In the genomic region with DNA sequence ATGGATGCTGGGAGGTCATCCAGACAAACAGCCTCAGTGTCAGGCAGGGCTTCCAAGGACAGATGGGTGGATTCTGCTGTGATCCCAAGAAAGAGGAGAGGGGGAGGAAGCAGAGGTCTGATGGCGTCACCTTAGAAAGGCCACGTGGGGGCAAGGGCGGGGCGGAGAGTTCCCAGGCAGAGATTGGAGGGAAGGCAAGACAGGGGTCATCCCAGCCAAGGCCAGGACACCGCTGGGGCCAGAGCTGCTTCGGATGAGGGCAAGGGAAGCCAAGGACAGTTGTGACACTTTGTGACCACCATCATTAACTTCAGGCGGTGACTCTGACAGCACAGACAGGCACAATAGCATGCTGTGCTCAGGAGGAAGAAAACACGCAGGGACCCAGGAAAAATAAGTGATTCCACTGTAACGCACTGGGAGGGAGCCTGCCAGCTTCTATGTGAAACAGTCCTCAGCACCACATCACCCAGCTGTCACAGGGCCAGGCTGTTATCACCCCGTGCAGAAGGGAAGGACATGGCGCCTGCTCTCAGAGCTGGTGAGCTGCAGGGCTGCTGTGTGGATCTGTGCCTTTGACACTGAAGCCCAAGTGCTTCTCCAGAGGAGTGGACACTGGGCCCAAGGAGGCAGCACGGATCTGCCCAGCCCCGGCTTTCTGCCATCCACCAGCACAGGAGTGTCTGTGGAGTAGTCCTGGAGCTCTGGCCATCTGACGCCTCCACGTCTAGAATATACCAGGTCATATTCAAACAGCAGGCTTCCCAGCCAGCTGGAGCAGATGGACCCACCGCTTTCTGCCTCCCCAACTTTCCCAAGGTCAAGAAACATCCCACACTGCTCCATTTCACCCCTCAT, we compare ENCODE assay signal across 11 cellular contexts.
DNase-seq lines count a peak whose midpoint lies in the region; ATAC-seq, FAIRE-seq and TF ChIP-seq lines count a peak whose summit lies in the region.
"Had no signal": no experiment of that assay in that cellular context is flagged by ENCODE, and none has a peak within 500 bp of the region (broad histone marks: within the 10 kb centered on the region; RNA-seq: fewer than 3 reads in every experiment).

No MANE protein-coding gene starts in this region.

- H3K4me3 ChIP-seq in RWPE2 (ENCODE audit: severe bottlenecking) (no peak overlapping the region), heart right ventricle (no peak overlapping the region), HAP-1 (no peak overlapping the region), hepatocyte (no peak overlapping the region)

- no peak overlapping the region for H3K27ac Mint-ChIP-seq in CD14-positive monocyte
- H3K27ac Mint-ChIP-seq: activated naive CD8-positive, alpha-beta T cell treated with anti-CD3 and anti-CD28 coated beads, Interleukin-2, amount 50 U/mL, for 24 hours had no signal

- WGBS in heart right ventricle, 2 donors: 58 to 60% methylated on average over 16 of the region's 16 CpGs
- WGBS in hepatocyte (ENCODE audit: low lambda C conversion rate, missing lambda C conversion rate): 86% methylated on average over 15 of the region's 16 CpGs

- peaks cover 5% of the 10 kb centered on the region for H3K4me1 Mint-ChIP-seq in CD14-positive monocyte

- no peak overlapping the region for H3K4me3 Mint-ChIP-seq in CD14-positive monocyte
- H3K4me3 Mint-ChIP-seq: activated naive CD8-positive, alpha-beta T cell treated with anti-CD3 and anti-CD28 coated beads, Interleukin-2, amount 50 U/mL, for 24 hours had no signal

- H3K27me3 ChIP-seq in RWPE2 (ENCODE audit: insufficient read depth, poor library complexity, severe bottlenecking) (no peaks in the 10 kb centered on the region), heart right ventricle (peaks cover 0 to 50% (median 13%) of the 10 kb centered on the region in 7 donors), HAP-1 (ENCODE audit: low read depth) (no peaks in the 10 kb centered on the region), hepatocyte (no peaks in the 10 kb centered on the region)

- in situ Hi-C loops in HAP-1 (cut with MboI; ENCODE audit: low sequenced_read_pairs): no loop called here

- H3K27me3 Mint-ChIP-seq in CD14-positive monocyte (ENCODE audit: low read depth in 3 of 3): peaks cover 15 to 26% (median 20%) of the 10 kb centered on the region in 3 donors
- H3K27me3 Mint-ChIP-seq: activated naive CD8-positive, alpha-beta T cell treated with anti-CD3 and anti-CD28 coated beads, Interleukin-2, amount 50 U/mL, for 24 hours had no signal

- TF ChIP-seq POLR2A in H54 (IDR thresholded peaks at IDR 0.05; ENCODE audit: low read depth, low read length): no peak

- H3K4me1 ChIP-seq in RWPE2 (ENCODE audit: insufficient read depth, poor library complexity, severe bottlenecking) (no peaks in the 10 kb centered on the region), heart right ventricle (no peaks in the 10 kb centered on the region), HAP-1 (no peaks in the 10 kb centered on the region), hepatocyte (ENCODE audit: insufficient read depth) (no peaks in the 10 kb centered on the region)

- intact Hi-C loops in CD14-positive monocyte (cut with micrococcal nuclease) (loop anchor here in 1 of 2 donors (10.0 kb wide), 1 partner anchor 174 kb away; no protein-coding TSS in a partner anchor), heart right ventricle (cut with DNase I) (no loop called here)

- FAIRE-seq in H54 (lab: Jason Lieb, UNC): no peak

- peaks cover 0 to 2% (median 0%) of the 10 kb centered on the region in 7 donors for H3K9me3 Mint-ChIP-seq in CD14-positive monocyte
- H3K9me3 Mint-ChIP-seq: activated naive CD8-positive, alpha-beta T cell treated with anti-CD3 and anti-CD28 coated beads, Interleukin-2, amount 50 U/mL, for 24 hours had no signal

- no peak overlapping the region for H3K4me2 ChIP-seq in hepatocyte

- no peak overlapping the region for H3K27ac ChIP-seq in RWPE2 (ENCODE audit: poor library complexity, severe bottlenecking)
- H3K27ac ChIP-seq in heart right ventricle: no peak overlapping the region
- no peak overlapping the region for H3K27ac ChIP-seq in hepatocyte

- no peaks in the 10 kb centered on the region for H3K36me3 ChIP-seq in RWPE2 (ENCODE audit: low read depth)
- H3K36me3 ChIP-seq in heart right ventricle: no peaks in the 10 kb centered on the region
- H3K36me3 ChIP-seq in HAP-1 (replicated peaks): no peaks in the 10 kb centered on the region
- H3K36me3 ChIP-seq in hepatocyte (replicated peaks; ENCODE audit: insufficient read depth, low read depth): no peaks in the 10 kb centered on the region

- H2AFZ ChIP-seq in hepatocyte: no peak overlapping the region

- H3K36me3 Mint-ChIP-seq in CD14-positive monocyte: no peaks in the 10 kb centered on the region

- TF ChIP-seq CTCF in CD14-positive monocyte (IDR thresholded peaks at IDR 0.05): no peak
- no peak for TF ChIP-seq CTCF in RWPE2 (IDR thresholded peaks at IDR 0.05; ENCODE audit: poor library complexity, severe bottlenecking)
- TF ChIP-seq CTCF in heart right ventricle (IDR thresholded peaks at IDR 0.05): no peak
- TF ChIP-seq CTCF in hepatocyte (IDR thresholded peaks at IDR 0.05; ENCODE audit: poor library complexity): no peak

- DNase-seq in CD14-positive monocyte (ENCODE audit: low spot score): peak; percentile 30
- DNase-seq in RWPE2 (ENCODE audit: low spot score): peak; percentile 38
- peak in 1 of 2 donors; percentile 43 for DNase-seq in heart right ventricle
- DNase-seq in pons (ENCODE audit: low spot score): peak; percentile 38
- DNase-seq in HAP-1 (ENCODE audit: low spot score in 2 of 2): no peak
- no peak for DNase-seq in H54 (ENCODE audit: insufficient read length, low spot score)
- no peak for DNase-seq in hepatocyte (ENCODE audit: low spot score)
- DNase-seq: activated naive CD8-positive, alpha-beta T cell treated with anti-CD3 and anti-CD28 coated beads, Interleukin-2, amount 50 U/mL, for 24 hours; NK-92 treated with Interleukin-12 subunit alpha and Interleukin-12 subunit beta, amount 100 ng/mL, for 24 hours had no signal

- no peaks in the 10 kb centered on the region for H3K79me2 ChIP-seq in hepatocyte

- H3K9me3 ChIP-seq in RWPE2 (ENCODE audit: severe bottlenecking) (no peaks in the 10 kb centered on the region), heart right ventricle (no peaks in the 10 kb centered on the region), HAP-1 (no peaks in the 10 kb centered on the region), hepatocyte (ENCODE audit: low read depth) (no peaks in the 10 kb centered on the region)

- ATAC-seq in RWPE2 (ENCODE audit: low read depth): no peak
- peak in 7 of 8 donors; percentile 35 to 85 (median 74) for ATAC-seq in heart right ventricle
- no peak for ATAC-seq in GM21737 (IDR thresholded peaks at IDR 0.05; ENCODE audit: unreplicated experiment)
- ATAC-seq: activated naive CD8-positive, alpha-beta T cell treated with anti-CD3 and anti-CD28 coated beads, Interleukin-2, amount 50 U/mL, for 24 hours; esophagus mucosa had no signal

- H4K20me1 ChIP-seq in hepatocyte (ENCODE audit: insufficient read depth, poor library complexity, severe bottlenecking): no peaks in the 10 kb centered on the region

- H3K9me2 ChIP-seq in hepatocyte (replicated peaks; ENCODE audit: insufficient read depth): no peaks in the 10 kb centered on the region

Comparison
In these comparisons a context has a peak if more than half of its experiments do, and no peak if none do; other contexts are left out.
1. DNase-seq: peak in CD14-positive monocyte (single experiment), RWPE2 (single experiment) and pons (single experiment); none in HAP-1 (0 of 2), H54 (single experiment) and hepatocyte (single experiment).
2. ATAC-seq: peak in heart right ventricle (7 of 8); none in RWPE2 (single experiment) and GM21737 (single experiment).